In genomic region chr17:1006054-1006453, GRCh38 we compare ENCODE assay signal across 11 cellular contexts. TPM values are rescaled to one million over a fixed set of nuclear protein-coding genes. Genes with fewer than 3 reads are reported as not detected.
DNase-seq lines count a peak whose midpoint lies in the region; ATAC-seq, FAIRE-seq and TF ChIP-seq lines count a peak whose summit lies in the region.
"Had no signal": no experiment of that assay in that cellular context is flagged by ENCODE, and none has a peak within 500 bp of the region (broad histone marks: within the 10 kb centered on the region; RNA-seq: fewer than 3 reads in every experiment).

No MANE protein-coding gene starts in this region.

- no peak overlapping the region for H2AFZ ChIP-seq in endothelial cell of umbilical vein (ENCODE audit: low read depth, low read length)

- no peaks in the 10 kb centered on the region for H3K36me3 ChIP-seq in breast epithelium
- peaks cover 4 to 23% of the 10 kb centered on the region in 2 experiments for H3K36me3 ChIP-seq in endothelial cell of umbilical vein (ENCODE audit: control insufficient read depth in 2 of 2, extremely low read depth in 1 of 2, insufficient read depth in 2 of 2, low read length in 2 of 2)
- peaks cover 33 to 49% of the 10 kb centered on the region in 2 donors for H3K36me3 ChIP-seq in muscle layer of duodenum (ENCODE audit: control insufficient read depth in 1 of 2, insufficient read depth in 2 of 2, low read length in 2 of 2)
- peaks cover 22 to 96% (median 81%) of the 10 kb centered on the region in 4 donors for H3K36me3 ChIP-seq in upper lobe of left lung

- no peaks in the 10 kb centered on the region for H3K9me1 ChIP-seq in endothelial cell of umbilical vein (replicated peaks; ENCODE audit: control insufficient read depth, extremely low read depth, insufficient read depth, low read length)

- BruUV-seq in MCF 10A (replicated peaks; lab: Mats Ljungman, UMichigan) (no TSS peak), endothelial cell of umbilical vein (replicated peaks; lab: Mats Ljungman, UMichigan) (no TSS peak)

- H3K27me3 Mint-ChIP-seq in MCF 10A (ENCODE audit: insufficient read depth, unreplicated experiment) (no peaks in the 10 kb centered on the region), glutamatergic neuron (ENCODE audit: unreplicated experiment) (peaks cover 14% of the 10 kb centered on the region)

- no peaks in the 10 kb centered on the region for H4K20me1 ChIP-seq in endothelial cell of umbilical vein (replicated peaks; ENCODE audit: control insufficient read depth, extremely low read depth, insufficient read depth, low read length)

- H3K9me3 Mint-ChIP-seq in MCF 10A (ENCODE audit: unreplicated experiment) (no peaks in the 10 kb centered on the region), glutamatergic neuron (ENCODE audit: unreplicated experiment) (peaks cover 18% of the 10 kb centered on the region)

- peaks cover 16% of the 10 kb centered on the region for H3K4me1 Mint-ChIP-seq in MCF 10A (ENCODE audit: insufficient read depth, unreplicated experiment)
- peaks cover 21% of the 10 kb centered on the region for H3K4me1 Mint-ChIP-seq in glutamatergic neuron (ENCODE audit: low read depth, unreplicated experiment)

- dilution Hi-C loops in endothelial cell of umbilical vein (cut with MboI; ENCODE audit: extremely low pct_ligation_motif_present, low sequenced_read_pairs), result no loop called here

- H3K4me3 Mint-ChIP-seq in MCF 10A (ENCODE audit: unreplicated experiment), result no peak overlapping the region
- H3K4me3 Mint-ChIP-seq in glutamatergic neuron (ENCODE audit: unreplicated experiment), result no peak overlapping the region

- TF ChIP-seq POLR2A in breast epithelium (IDR thresholded peaks at IDR 0.05) (no peak), endothelial cell of umbilical vein (IDR thresholded peaks at IDR 0.05; ENCODE audit: low read depth, low read length) (no peak), upper lobe of left lung (IDR thresholded peaks at IDR 0.05) (no peak)

- TF ChIP-seq CTCF in breast epithelium (IDR thresholded peaks at IDR 0.05) (no peak), MCF 10A (IDR thresholded peaks at IDR 0.05; ENCODE audit: unreplicated experiment) (no peak), endothelial cell of umbilical vein (IDR thresholded peaks at IDR 0.05; ENCODE audit: extremely low read depth in 1 of 2, insufficient read depth in 1 of 2, low read depth in 1 of 2, low read length in 2 of 2) (no peak), upper lobe of left lung (IDR thresholded peaks at IDR 0.05) (no peak), glutamatergic neuron (IDR thresholded peaks at IDR 0.05; ENCODE audit: partially characterized antibody, unreplicated experiment) (no peak)

- H3K27ac Mint-ChIP-seq in MCF 10A (ENCODE audit: low read depth, unreplicated experiment) (no peak overlapping the region), glutamatergic neuron (ENCODE audit: unreplicated experiment) (no peak overlapping the region)

- H3K9ac ChIP-seq in endothelial cell of umbilical vein (replicated peaks; ENCODE audit: extremely low read depth, insufficient read depth, low read length), result peak overlapping the region; percentile 55
- H3K9ac ChIP-seq: KMS-11 had no signal

- peak overlapping the region; percentile 9 for H3K4me2 ChIP-seq in endothelial cell of umbilical vein (ENCODE audit: insufficient read depth, low read length)
- H3K4me2 ChIP-seq: KMS-11 had no signal

- H3K79me2 ChIP-seq in endothelial cell of umbilical vein (ENCODE audit: control insufficient read depth, insufficient read depth, low read length), result no peaks in the 10 kb centered on the region

- CTCF ChIA-PET in MCF 10A (lab: Yijun Ruan, JAX), result no interaction called here
- CTCF ChIA-PET in endothelial cell of umbilical vein (lab: Charles Lee), result interaction anchor here (2.2 to 10.2 kb wide), 4 partner anchors 10 to 117 kb away, joined by 6 to 265 read pairs (median 20); partner anchors contain the start of gene TIMM22

- H3K9me3 ChIP-seq in breast epithelium (no peaks in the 10 kb centered on the region), endothelial cell of umbilical vein (replicated peaks; ENCODE audit: control insufficient read depth, insufficient read depth, low read length) (no peaks in the 10 kb centered on the region), muscle layer of duodenum (ENCODE audit: control insufficient read depth in 1 of 2, low read length in 2 of 2) (no peaks in the 10 kb centered on the region), upper lobe of left lung (no peaks in the 10 kb centered on the region)

- TF ChIP-seq EP300 in upper lobe of left lung (IDR thresholded peaks at IDR 0.05), result no peak

- FAIRE-seq in endothelial cell of umbilical vein (lab: Jason Lieb, UNC), result peak; percentile 15

- peak overlapping the region in 2 of 3 donors; percentile 0 to 25 for H3K4me3 ChIP-seq in breast epithelium
- no peak overlapping the region for H3K4me3 ChIP-seq in endothelial cell of umbilical vein (replicated peaks in 1 of 3; ENCODE audit: insufficient read depth in 1 of 3, low read depth in 1 of 3, low read length in 3 of 3)
- H3K4me3 ChIP-seq in muscle layer of duodenum (ENCODE audit: low read depth in 1 of 2, low read length in 2 of 2), result no peak overlapping the region
- peak overlapping the region in 1 of 4 donors; percentile 1 for H3K4me3 ChIP-seq in upper lobe of left lung

- peak overlapping the region; percentile 73 to 76 for H3K27ac ChIP-seq in breast epithelium
- H3K27ac ChIP-seq in endothelial cell of umbilical vein (ENCODE audit: insufficient read depth, low read depth, low read length), result peak overlapping the region; percentile 75
- peak overlapping the region; percentile 16 for H3K27ac ChIP-seq in muscle layer of duodenum (ENCODE audit: low read length)
- peak overlapping the region; percentile 50 to 84 (median 78) for H3K27ac ChIP-seq in upper lobe of left lung
- H3K27ac ChIP-seq: KMS-11 had no signal

- POLR2A ChIA-PET in MCF 10A (lab: Yijun Ruan, JAX) (no interaction called here), endothelial cell of umbilical vein (lab: Charles Lee) (no interaction called here)

- ATAC-seq in upper lobe of left lung (ENCODE audit: low FRiP score in 2 of 2) (no peak), HG02885 (IDR thresholded peaks at IDR 0.05; ENCODE audit: poor library complexity, unreplicated experiment) (no peak)

- H3K27me3 ChIP-seq in breast epithelium, result no peaks in the 10 kb centered on the region
- no peaks in the 10 kb centered on the region for H3K27me3 ChIP-seq in endothelial cell of umbilical vein (ENCODE audit: control insufficient read depth in 2 of 2, insufficient read depth in 2 of 2, low read length in 2 of 2)
- no peaks in the 10 kb centered on the region for H3K27me3 ChIP-seq in muscle layer of duodenum (ENCODE audit: low read depth, low read length)
- H3K27me3 ChIP-seq in upper lobe of left lung, result no peaks in the 10 kb centered on the region

- H3K36me3 Mint-ChIP-seq in MCF 10A (ENCODE audit: insufficient read depth, unreplicated experiment) (peaks cover 40% of the 10 kb centered on the region), glutamatergic neuron (ENCODE audit: unreplicated experiment) (no peaks in the 10 kb centered on the region)

- WGBS in upper lobe of left lung, 2 donors, result 56 to 57% methylated on average over 13 to 16 of the region's 16 CpGs

- H3K4me1 ChIP-seq in breast epithelium, result peaks cover 11 to 21% of the 10 kb centered on the region in 2 donors
- peaks cover 56% of the 10 kb centered on the region for H3K4me1 ChIP-seq in endothelial cell of umbilical vein (ENCODE audit: control insufficient read depth, extremely low read depth, insufficient read depth, low read length)
- peaks cover 18 to 67% of the 10 kb centered on the region in 2 donors for H3K4me1 ChIP-seq in muscle layer of duodenum (ENCODE audit: control insufficient read depth in 1 of 2, insufficient read depth in 2 of 2, low read length in 2 of 2)
- peaks cover 56 to 76% (median 58%) of the 10 kb centered on the region in 4 donors for H3K4me1 ChIP-seq in upper lobe of left lung

- DNase-seq in breast epithelium (ENCODE audit: low spot score in 2 of 2), result peak; percentile 46 to 58
- DNase-seq in MCF 10A (ENCODE audit: unreplicated experiment), result no peak
- no peak for DNase-seq in endothelial cell of umbilical vein (ENCODE audit: low read depth, low spot score)
- DNase-seq in upper lobe of left lung, result peak in 1 of 2 donors; percentile 62
- no peak for DNase-seq in stimulated activated CD4-positive, alpha-beta T cell treated with anti-CD3 and anti-CD28 coated beads, Interleukin-4, amount 100 ng/mL, for 1 hour
- DNase-seq in glutamatergic neuron, result no peak
- DNase-seq: activated CD8-positive, alpha-beta memory T cell treated with anti-CD3 and anti-CD28 coated beads, Interleukin-2, amount 50 U/mL, for 4 hours; central memory CD4-positive, alpha-beta T cell had no signal

- intact Hi-C loops in breast epithelium (cut with DNase I; ENCODE audit: low total_unique reads) (no loop called here), MCF 10A (cut with micrococcal nuclease) (no loop called here), endothelial cell of umbilical vein (cut with micrococcal nuclease) (no loop called here)

RNA-seq across cellular contexts. Expression of gene TIMM22, which starts 9.1 kb away (rescaled TPM):
- total RNA-seq in breast epithelium, result 10 to 100 TPM; 10.1 to 12.0 (median 10.8) TPM
- total RNA-seq in MCF 10A (2022), result 16.6 and 18.5 TPM in 2 replicates
- 19.5 and 19.6 TPM in 2 replicates for total RNA-seq in endothelial cell of umbilical vein
- polyA plus RNA-seq in endothelial cell of umbilical vein, result 18.6 and 19.0 TPM in 2 replicates
- 16.5 and 20.5 TPM in 2 replicates for polyA plus RNA-seq in endothelial cell of umbilical vein (2011; cell fraction: cytosol; rRNA removed)
- 9.6 and 10.3 TPM in 2 replicates for polyA plus RNA-seq in endothelial cell of umbilical vein (2011; cell fraction: nucleus; rRNA removed)
- polyA plus RNA-seq in endothelial cell of umbilical vein (2012), result 22.1 and 22.5 TPM in 2 replicates
- 18.3 and 18.5 TPM in 2 replicates for polyA minus RNA-seq in endothelial cell of umbilical vein
- 8.5 TPM for polyA minus RNA-seq in endothelial cell of umbilical vein (2011; cell fraction: cytosol; rRNA and poly(A)+ RNA removed)
- polyA minus RNA-seq in endothelial cell of umbilical vein (2011; cell fraction: nucleus; rRNA and poly(A)+ RNA removed), result 10.9 and 15.9 TPM in 2 replicates
- 10 to 100 TPM in 2 of 6 donors, 1 to 10 TPM in 4; 6.3 to 13.5 (median 8.9) TPM for total RNA-seq in upper lobe of left lung
- 22.0 TPM for total RNA-seq in glutamatergic neuron (ENCODE audit: unreplicated experiment)

RNA-seq across cellular contexts. Expression of gene NXN, which starts 26.5 kb away (rescaled TPM):
- total RNA-seq in breast epithelium, result 10 to 100 TPM in 2 of 3 donors, 1 to 10 TPM in 1; 9.3 to 14.3 (median 12.8) TPM
- 36.8 and 57.3 TPM in 2 replicates for total RNA-seq in MCF 10A (2022)
- 58.9 and 77.3 TPM in 2 replicates for total RNA-seq in endothelial cell of umbilical vein
- 69.5 and 79.0 TPM in 2 replicates for polyA plus RNA-seq in endothelial cell of umbilical vein
- polyA plus RNA-seq in endothelial cell of umbilical vein (2011; cell fraction: cytosol; rRNA removed), result 30.9 and 37.0 TPM in 2 replicates
- 23.1 and 36.3 TPM in 2 replicates for polyA plus RNA-seq in endothelial cell of umbilical vein (2011; cell fraction: nucleus; rRNA removed)
- polyA plus RNA-seq in endothelial cell of umbilical vein (2012), result 19.7 and 40.2 TPM in 2 replicates
- 58.4 and 79.1 TPM in 2 replicates for polyA minus RNA-seq in endothelial cell of umbilical vein
- polyA minus RNA-seq in endothelial cell of umbilical vein (2011; cell fraction: cytosol; rRNA and poly(A)+ RNA removed), result 5.2 TPM
- 27.9 and 31.7 TPM in 2 replicates for polyA minus RNA-seq in endothelial cell of umbilical vein (2011; cell fraction: nucleus; rRNA and poly(A)+ RNA removed)
- 10 to 100 TPM; 32.4 to 63.1 (median 52.2) TPM for total RNA-seq in upper lobe of left lung
- total RNA-seq in glutamatergic neuron (ENCODE audit: unreplicated experiment), result 177 TPM

Comparison
In these comparisons a context has a peak if more than half of its experiments do, and no peak if none do; other contexts are left out.
1. DNase-seq: peak in breast epithelium (2 of 2); none in MCF 10A (single experiment), endothelial cell of umbilical vein (single experiment), stimulated activated CD4-positive, alpha-beta T cell treated with anti-CD3 and anti-CD28 coated beads, Interleukin-4, amount 100 ng/mL, for 1 hour (single experiment) and glutamatergic neuron (single experiment).
2. H3K27ac ChIP-seq: peak in every context shown above with its lines; median percentile 78 in upper lobe of left lung; 75 in endothelial cell of umbilical vein; 74 in breast epithelium; 16 in muscle layer of duodenum.
3. H3K4me3 ChIP-seq: peak in breast epithelium (2 of 3); none in endothelial cell of umbilical vein (0 of 3) and muscle layer of duodenum (0 of 2).